ENCODE assay signal across 36 cellular contexts in genomic region chr22:42601879-42602465, GRCh38. TPM values are rescaled to one million over a fixed set of nuclear protein-coding genes. Genes with fewer than 3 reads are reported as not detected.
DNase-seq lines count a peak whose midpoint lies in the region; ATAC-seq and TF ChIP-seq lines count a peak whose summit lies in the region.
"Had no signal": no experiment of that assay in that cellular context is flagged by ENCODE, and none has a peak within 500 bp of the region (broad histone marks: within the 10 kb centered on the region; RNA-seq: fewer than 3 reads in every experiment).

No MANE protein-coding gene starts in this region.

- TF ChIP-seq CTCF in progenitor cell of endocrine pancreas (IDR thresholded peaks at IDR 0.05; ENCODE audit: unreplicated experiment) (no peak), upper lobe of left lung (IDR thresholded peaks at IDR 0.05) (no peak), neural progenitor cell (IDR thresholded peaks at IDR 0.05) (no peak)

- peaks cover 15 to 48% (median 39%) of the 10 kb centered on the region in 4 donors for H3K4me1 ChIP-seq in upper lobe of left lung
- H3K4me1 ChIP-seq in neural progenitor cell: peaks cover 10% of the 10 kb centered on the region
- H3K4me1 ChIP-seq: ascending aorta had no signal

- H4K20me1 ChIP-seq in neural progenitor cell (ENCODE audit: low read depth): peaks cover 74% of the 10 kb centered on the region

- H3K36me3 ChIP-seq in upper lobe of left lung (peaks cover 22 to 67% (median 55%) of the 10 kb centered on the region in 4 donors), neural progenitor cell (no peaks in the 10 kb centered on the region)

- no peak overlapping the region for H3K4me3 Mint-ChIP-seq in activated naive CD8-positive, alpha-beta T cell treated with anti-CD3 and anti-CD28 coated beads, Interleukin-2, amount 10 ng/mL, durations not matched to agents 7 days and 5 days
- H3K4me3 Mint-ChIP-seq in activated naive CD8-positive, alpha-beta T cell treated with anti-CD3 and anti-CD28 coated beads, Interleukin-2, amount 50 U/mL, for 24 hours: no peak overlapping the region
- no peak overlapping the region for H3K4me3 Mint-ChIP-seq in progenitor cell of endocrine pancreas (ENCODE audit: low read depth)
- no peak overlapping the region for H3K4me3 Mint-ChIP-seq in neural progenitor cell
- H3K4me3 Mint-ChIP-seq: activated B cell treated with CpG ODN at 0.5 μM for 24 hours; CD8-positive, alpha-beta T cell; HFFc6; nephron progenitor cell; stimulated activated naive CD8-positive, alpha-beta T cell treated with anti-CD3 and anti-CD28 coated beads, Interleukin-15, Interleukin-2, amounts not matched to agents 100 ng/mL and 50 ng/mL, for 24 hours; T-cell had no signal

- no peaks in the 10 kb centered on the region for H3K27me3 Mint-ChIP-seq in activated naive CD8-positive, alpha-beta T cell treated with anti-CD3 and anti-CD28 coated beads, Interleukin-2, amount 10 ng/mL, durations not matched to agents 7 days and 5 days
- H3K27me3 Mint-ChIP-seq in activated naive CD8-positive, alpha-beta T cell treated with anti-CD3 and anti-CD28 coated beads, Interleukin-2, amount 50 U/mL, for 24 hours: no peaks in the 10 kb centered on the region
- H3K27me3 Mint-ChIP-seq in progenitor cell of endocrine pancreas (no peaks in the 10 kb centered on the region), neural progenitor cell (ENCODE audit: insufficient read depth, low read depth) (peaks cover 2% of the 10 kb centered on the region)
- H3K27me3 Mint-ChIP-seq: activated B cell treated with CpG ODN at 0.5 μM for 24 hours; stimulated activated naive CD8-positive, alpha-beta T cell treated with anti-CD3 and anti-CD28 coated beads, Interleukin-15, Interleukin-2, amounts not matched to agents 100 ng/mL and 50 ng/mL, for 24 hours; T-cell had no signal

- no peak for DNase-seq in activated naive CD8-positive, alpha-beta T cell treated with anti-CD3 and anti-CD28 coated beads, Interleukin-2, amount 10 ng/mL, durations not matched to agents 7 days and 5 days
- DNase-seq in activated naive CD8-positive, alpha-beta T cell treated with anti-CD3 and anti-CD28 coated beads, Interleukin-2, amount 50 U/mL, for 24 hours: no peak
- no peak for DNase-seq in left lobe of liver (ENCODE audit: low spot score)
- DNase-seq in progenitor cell of endocrine pancreas (ENCODE audit: low spot score, unreplicated experiment): no peak
- no peak for DNase-seq in upper lobe of left lung
- DNase-seq in kidney glomerular epithelial cell (lab: John Stamatoyannopoulos, UW): no peak
- DNase-seq in neural progenitor cell (ENCODE audit: low spot score): no peak
- DNase-seq: activated B cell treated with CpG ODN at 0.5 μM for 24 hours; activated CD4-positive, alpha-beta T cell treated with anti-CD3 and anti-CD28 coated beads, Interleukin-2, amount 50 U/mL, for 4 hours; activated CD8-positive, alpha-beta memory T cell treated with anti-CD3 and anti-CD28 coated beads, Interleukin-2, amount 50 U/mL, for 48 hours; activated naive CD4-positive, alpha-beta T cell treated with anti-CD3 and anti-CD28 coated beads, Interleukin-2, amount 50 U/mL, for 16 hours; caudate nucleus; CD8-positive, alpha-beta T cell; cortex of kidney; effector memory CD4-positive, alpha-beta T cell; erythroblast; HFFc6; NCI-H1092; NCI-H187; NCI-H2171; NCI-H510A; nephron progenitor cell; OCI-M1; stimulated activated CD4-positive, alpha-beta T cell treated with anti-CD3 and anti-CD28 coated beads, Interleukin-1b, Interleukin-23, amount 100 ng/mL, for 48 hours; T-cell had no signal

- 68 to 81% methylated on average over 6 of the region's 6 CpGs for WGBS in upper lobe of left lung, 2 donors

- no peak overlapping the region for H3K4me3 ChIP-seq in upper lobe of left lung
- no peak overlapping the region for H3K4me3 ChIP-seq in neural progenitor cell
- H3K4me3 ChIP-seq: ascending aorta, K562, smooth muscle cell, thoracic aorta had no signal

- peak overlapping the region; percentile 12 to 45 (median 25) for H3K27ac ChIP-seq in upper lobe of left lung
- no peak overlapping the region for H3K27ac ChIP-seq in neural progenitor cell
- H3K27ac ChIP-seq: ascending aorta, thoracic aorta had no signal

- H3K4me1 Mint-ChIP-seq in activated naive CD8-positive, alpha-beta T cell treated with anti-CD3 and anti-CD28 coated beads, Interleukin-2, amount 10 ng/mL, durations not matched to agents 7 days and 5 days: peaks cover 10% of the 10 kb centered on the region
- peaks cover 17% of the 10 kb centered on the region for H3K4me1 Mint-ChIP-seq in activated naive CD8-positive, alpha-beta T cell treated with anti-CD3 and anti-CD28 coated beads, Interleukin-2, amount 50 U/mL, for 24 hours
- peaks cover 7% of the 10 kb centered on the region for H3K4me1 Mint-ChIP-seq in progenitor cell of endocrine pancreas (ENCODE audit: low read depth)
- H3K4me1 Mint-ChIP-seq in neural progenitor cell: peaks cover 10% of the 10 kb centered on the region

- no peak overlapping the region for H3K9ac ChIP-seq in neural progenitor cell

- peak overlapping the region; percentile 74 for H3K27ac Mint-ChIP-seq in activated naive CD8-positive, alpha-beta T cell treated with anti-CD3 and anti-CD28 coated beads, Interleukin-2, amount 10 ng/mL, durations not matched to agents 7 days and 5 days
- no peak overlapping the region for H3K27ac Mint-ChIP-seq in activated naive CD8-positive, alpha-beta T cell treated with anti-CD3 and anti-CD28 coated beads, Interleukin-2, amount 50 U/mL, for 24 hours
- H3K27ac Mint-ChIP-seq in progenitor cell of endocrine pancreas (peak overlapping the region; percentile 45), neural progenitor cell (no peak overlapping the region)
- H3K27ac Mint-ChIP-seq: activated B cell treated with CpG ODN at 0.5 μM for 24 hours; activated T-helper 2 cell treated with anti-CD3 and anti-CD28 coated beads, Interferon-gamma antibody, Interleukin-2, Interleukin-4, amounts not matched to agents 10 μg/mL and 5 μg/mL and 100 μg/mL, durations not matched to agents 14 hours and 24 hours and 36 hours; CD8-positive, alpha-beta T cell; HFFc6; nephron progenitor cell; stimulated activated naive CD8-positive, alpha-beta T cell treated with anti-CD3 and anti-CD28 coated beads, Interleukin-15, Interleukin-2, amounts not matched to agents 100 ng/mL and 50 ng/mL, for 24 hours; T-cell had no signal

- no peak for TF ChIP-seq POLR2A in upper lobe of left lung (IDR thresholded peaks at IDR 0.05)

- H2AFZ ChIP-seq in neural progenitor cell (replicated peaks): no peak overlapping the region

- no peak overlapping the region for H3K4me2 ChIP-seq in neural progenitor cell
- H3K4me2 ChIP-seq: smooth muscle cell had no signal

- no peaks in the 10 kb centered on the region for H3K9me3 ChIP-seq in upper lobe of left lung
- no peaks in the 10 kb centered on the region for H3K9me3 ChIP-seq in neural progenitor cell (ENCODE audit: low read depth)
- H3K9me3 ChIP-seq: ascending aorta, thoracic aorta had no signal

- no peak for ATAC-seq in activated naive CD8-positive, alpha-beta T cell treated with anti-CD3 and anti-CD28 coated beads, Interleukin-2, amount 10 ng/mL, durations not matched to agents 7 days and 5 days (ENCODE audit: low read depth)
- ATAC-seq in activated naive CD8-positive, alpha-beta T cell treated with anti-CD3 and anti-CD28 coated beads, Interleukin-2, amount 50 U/mL, for 24 hours: no peak
- ATAC-seq in left lobe of liver (peak; percentile 73), upper lobe of left lung (ENCODE audit: low FRiP score in 2 of 2) (no peak), HG02623 (IDR thresholded peaks at IDR 0.05; ENCODE audit: unreplicated experiment) (no peak)
- ATAC-seq: CD8-positive, alpha-beta T cell; K562; T-cell had no signal

- no peak for TF ChIP-seq EP300 in upper lobe of left lung (IDR thresholded peaks at IDR 0.05)

- H3K36me3 Mint-ChIP-seq in activated naive CD8-positive, alpha-beta T cell treated with anti-CD3 and anti-CD28 coated beads, Interleukin-2, amount 10 ng/mL, durations not matched to agents 7 days and 5 days: peaks cover 23% of the 10 kb centered on the region
- H3K36me3 Mint-ChIP-seq in activated naive CD8-positive, alpha-beta T cell treated with anti-CD3 and anti-CD28 coated beads, Interleukin-2, amount 50 U/mL, for 24 hours (ENCODE audit: low read depth): peaks cover 36% of the 10 kb centered on the region
- H3K36me3 Mint-ChIP-seq in progenitor cell of endocrine pancreas (ENCODE audit: insufficient read depth): peaks cover 29% of the 10 kb centered on the region
- H3K36me3 Mint-ChIP-seq in neural progenitor cell: peaks cover 44% of the 10 kb centered on the region

- POLR2A ChIA-PET in activated naive CD8-positive, alpha-beta T cell treated with anti-CD3 and anti-CD28 coated beads, Interleukin-2, amount 10 ng/mL, durations not matched to agents 7 days and 5 days (lab: Charles Lee): interaction anchor here (1.2 kb wide), 1 partner anchor 13 kb away, joined by 5 read pairs; the partner anchor contains the start of gene POLDIP3

- peaks cover 81% of the 10 kb centered on the region for H3K79me2 ChIP-seq in neural progenitor cell (ENCODE audit: low read depth)

- H3K9me3 Mint-ChIP-seq in activated naive CD8-positive, alpha-beta T cell treated with anti-CD3 and anti-CD28 coated beads, Interleukin-2, amount 10 ng/mL, durations not matched to agents 7 days and 5 days: no peaks in the 10 kb centered on the region
- no peaks in the 10 kb centered on the region for H3K9me3 Mint-ChIP-seq in activated naive CD8-positive, alpha-beta T cell treated with anti-CD3 and anti-CD28 coated beads, Interleukin-2, amount 50 U/mL, for 24 hours
- H3K9me3 Mint-ChIP-seq in progenitor cell of endocrine pancreas (ENCODE audit: low read depth) (no peaks in the 10 kb centered on the region), neural progenitor cell (peaks cover 2% of the 10 kb centered on the region)
- H3K9me3 Mint-ChIP-seq: activated B cell treated with CpG ODN at 0.5 μM for 24 hours; activated T-helper 2 cell treated with anti-CD3 and anti-CD28 coated beads, Interferon-gamma antibody, Interleukin-2, Interleukin-4, amounts not matched to agents 10 μg/mL and 5 μg/mL and 100 μg/mL, durations not matched to agents 14 hours and 24 hours and 36 hours; CD8-positive, alpha-beta T cell; HFFc6; stimulated activated naive CD8-positive, alpha-beta T cell treated with anti-CD3 and anti-CD28 coated beads, Interleukin-15, Interleukin-2, amounts not matched to agents 100 ng/mL and 50 ng/mL, for 24 hours; T-cell had no signal

- peaks cover 7% of the 10 kb centered on the region for H3F3A ChIP-seq in neural progenitor cell (ENCODE audit: low read depth)

- H3K27me3 ChIP-seq in upper lobe of left lung (no peaks in the 10 kb centered on the region), neural progenitor cell (no peaks in the 10 kb centered on the region)
- H3K27me3 ChIP-seq: ascending aorta had no signal

RNA-seq across cellular contexts. Expression of gene POLDIP3, which starts 12.7 kb away (rescaled TPM):
- 10 to 100 TPM; 84.7 to 86.0 TPM for total RNA-seq in activated naive CD8-positive, alpha-beta T cell treated with anti-CD3 and anti-CD28 coated beads, Interleukin-2, amount 10 ng/mL, durations not matched to agents 7 days and 5 days
- total RNA-seq in left lobe of liver (20.8 TPM), progenitor cell of endocrine pancreas (77.5 and 82.4 TPM in 2 replicates), upper lobe of left lung (10 to 100 TPM; 38.0 to 74.5 (median 55.6) TPM), neural progenitor cell (ENCODE audit: low replicate concordance) (37.8 and 67.2 TPM in 2 replicates)

RNA-seq across cellular contexts. Expression of gene ATP5MGL, which starts 38.4 kb away (rescaled TPM):
- 1 to 10 TPM; 1.3 to 1.9 TPM for total RNA-seq in activated naive CD8-positive, alpha-beta T cell treated with anti-CD3 and anti-CD28 coated beads, Interleukin-2, amount 10 ng/mL, durations not matched to agents 7 days and 5 days
- total RNA-seq in left lobe of liver (0.75 TPM), progenitor cell of endocrine pancreas (0.40 and 0.89 TPM in 2 replicates), upper lobe of left lung (1 to 10 TPM in 1 of 6 donors, under 1 TPM in 2, not detected in 3; 0.44 to 1.2 (median 0.78) TPM), neural progenitor cell (ENCODE audit: low replicate concordance) (0.34 TPM in 1 of 2 replicates, not detected in the other)
- total RNA-seq: ascending aorta, Daoy, HT1080, SK-MEL-5, thoracic aorta had no signal

RNA-seq across cellular contexts. Expression of gene CYB5R3, which starts 47.2 kb away (rescaled TPM):
- 10 to 100 TPM; 61.3 to 65.4 TPM for total RNA-seq in activated naive CD8-positive, alpha-beta T cell treated with anti-CD3 and anti-CD28 coated beads, Interleukin-2, amount 10 ng/mL, durations not matched to agents 7 days and 5 days
- total RNA-seq in left lobe of liver (147 TPM), progenitor cell of endocrine pancreas (77.3 and 85.9 TPM in 2 replicates), upper lobe of left lung (100 to 1,000 TPM in 5 of 6 donors, 10 to 100 TPM in 1; 79.6 to 265 (median 220) TPM), neural progenitor cell (ENCODE audit: low replicate concordance) (21.6 and 61.5 TPM in 2 replicates)

RNA-seq across cellular contexts. Expression of gene SERHL2, which starts 48.2 kb away (rescaled TPM):
- 1 to 10 TPM; 1.0 to 2.2 TPM for total RNA-seq in activated naive CD8-positive, alpha-beta T cell treated with anti-CD3 and anti-CD28 coated beads, Interleukin-2, amount 10 ng/mL, durations not matched to agents 7 days and 5 days
- total RNA-seq in left lobe of liver: 0.60 TPM
- total RNA-seq in progenitor cell of endocrine pancreas: 0.69 and 1.0 TPM in 2 replicates
- total RNA-seq in upper lobe of left lung: 1 to 10 TPM in 5 of 6 donors, not detected in 1; 1.1 to 4.9 (median 2.2) TPM
- 0.99 TPM in 1 of 2 replicates, not detected in the other for total RNA-seq in neural progenitor cell (ENCODE audit: low replicate concordance)
- total RNA-seq: H1 had no signal

Comparison
In these comparisons a context has a peak if more than half of its experiments do, and no peak if none do; other contexts are left out.
1. H3K27ac Mint-ChIP-seq: peak in activated naive CD8-positive, alpha-beta T cell treated with anti-CD3 and anti-CD28 coated beads, Interleukin-2, amount 10 ng/mL, durations not matched to agents 7 days and 5 days (single experiment) and progenitor cell of endocrine pancreas (single experiment); none in activated naive CD8-positive, alpha-beta T cell treated with anti-CD3 and anti-CD28 coated beads, Interleukin-2, amount 50 U/mL, for 24 hours (single experiment) and neural progenitor cell (single experiment).